In the genomic region with DNA sequence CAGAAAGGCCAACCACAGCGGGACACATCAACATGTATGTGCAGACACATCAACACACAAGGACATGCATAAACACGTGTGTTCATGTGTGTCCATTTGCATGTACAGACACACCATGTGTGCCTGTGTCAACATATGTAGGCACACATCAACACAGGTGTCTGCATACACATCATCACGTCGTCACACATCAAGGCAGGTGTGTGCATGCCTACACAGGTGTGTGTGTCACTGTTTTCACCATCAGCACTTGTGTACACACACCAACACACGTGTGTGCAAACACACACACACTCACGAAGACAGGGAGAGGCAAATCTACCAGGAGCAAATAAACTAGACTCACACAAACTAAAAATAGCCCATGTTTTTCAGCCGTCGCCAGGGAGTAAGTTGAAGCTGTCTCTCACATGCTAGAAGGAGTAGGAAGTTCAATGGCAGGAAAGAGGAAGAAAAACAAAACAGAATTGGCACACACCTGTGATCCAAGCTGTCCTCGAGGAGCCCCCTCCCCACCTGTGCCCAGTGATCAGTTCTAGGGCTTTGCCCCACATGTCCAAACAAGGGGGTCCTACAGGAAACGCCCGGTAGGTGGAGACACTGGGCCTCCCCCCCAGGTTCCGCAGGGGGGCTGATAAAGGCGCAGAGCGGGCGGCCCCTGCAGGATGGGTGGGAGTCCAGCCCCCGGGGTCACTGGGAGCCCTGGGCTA, we compare ENCODE assay signal across 13 cellular contexts. TPM values are rescaled to one million over a fixed set of nuclear protein-coding genes. Genes with fewer than 3 reads are reported as not detected.
DNase-seq lines count a peak whose midpoint lies in the region; ATAC-seq and TF ChIP-seq lines count a peak whose summit lies in the region.
"Had no signal": no experiment of that assay in that cellular context is flagged by ENCODE, and none has a peak within 500 bp of the region (broad histone marks: within the 10 kb centered on the region; RNA-seq: fewer than 3 reads in every experiment).

No MANE protein-coding gene starts in this region.

- in situ Hi-C loops in brain microvascular endothelial cell (cut with HindIII; ENCODE audit: low pct_ligation_motif_present, low sequenced_read_pairs): no loop called here

- H3K27ac ChIP-seq in BLaER1 treated with 17β-estradiol and CSF1 and Interleukin-3, amounts not matched to agents 10 nM and 100 nM: peak overlapping the region; percentile 3 to 76 (median 63); a peak in 19 of 22 replicates
- H3K27ac ChIP-seq in HL-60 (replicated peaks) (peak overlapping the region; percentile 31), brain microvascular endothelial cell (no peak overlapping the region)
- H3K27ac ChIP-seq: epithelial cell of prostate had no signal

- peak overlapping the region; percentile 73 to 93 (median 84) for H3K4me2 ChIP-seq in BLaER1 treated with 17β-estradiol and CSF1 and Interleukin-3, amounts not matched to agents 10 nM and 100 nM

- peak overlapping the region in 3 of 10 experiments; percentile 7 to 33 (median 17); a peak in 2 of 20 replicates for H3K4me3 ChIP-seq in BLaER1 treated with 17β-estradiol and CSF1 and Interleukin-3, amounts not matched to agents 10 nM and 100 nM
- H3K4me3 ChIP-seq in HL-60 (replicated peaks; ENCODE audit: insufficient read depth, low read length): no peak overlapping the region
- H3K4me3 ChIP-seq in brain microvascular endothelial cell (ENCODE audit: low read depth, low read length): no peak overlapping the region

- H3K9me3 ChIP-seq in BLaER1 treated with 17β-estradiol and CSF1 and Interleukin-3, amounts not matched to agents 10 nM and 100 nM (replicated peaks in 1 of 11): no peaks in the 10 kb centered on the region

- H4K20me1 ChIP-seq in BLaER1 treated with 17β-estradiol and CSF1 and Interleukin-3, amounts not matched to agents 10 nM and 100 nM: peaks cover 0 to 100% (median 91%) of the 10 kb centered on the region in 11 experiments; a peak in 16 of 22 replicates

- DNase-seq in HL-60 (ENCODE audit: low read depth in 1 of 2, low spot score in 1 of 2) (peak in 1 of 2 experiments; percentile 41), brain microvascular endothelial cell (no peak), myocyte (ENCODE audit: low read depth) (peak; percentile 50)
- no peak for DNase-seq in activated CD4-positive, CD25-positive, alpha-beta regulatory T cell (lab: John Stamatoyannopoulos, UW)
- DNase-seq in activated naive CD4-positive, alpha-beta T cell treated with anti-CD3 and anti-CD28 coated beads, Interleukin-2, amount 50 U/mL, for 16 hours: no peak
- DNase-seq: NCI-H1105, NCI-H774, T-cell had no signal

- ATAC-seq in GM19035 (IDR thresholded peaks at IDR 0.05; ENCODE audit: unreplicated experiment) (no peak), GM18868 (IDR thresholded peaks at IDR 0.05; ENCODE audit: unreplicated experiment) (no peak)
- ATAC-seq: stimulated activated effector memory CD8-positive, alpha-beta T cell treated with anti-CD3 and anti-CD28 coated beads, Interleukin-12 subunit alpha, Interleukin-12 subunit beta, amount 100 ng/mL, for 72 hours; T-cell had no signal

- no peaks in the 10 kb centered on the region for H3K27me3 ChIP-seq in BLaER1 treated with 17β-estradiol and CSF1 and Interleukin-3, amounts not matched to agents 10 nM and 100 nM
- no peaks in the 10 kb centered on the region for H3K27me3 ChIP-seq in HL-60 (ENCODE audit: insufficient read depth, poor library complexity, severe bottlenecking)
- no peaks in the 10 kb centered on the region for H3K27me3 ChIP-seq in brain microvascular endothelial cell (replicated peaks)

- H3K9ac ChIP-seq in BLaER1 treated with 17β-estradiol and CSF1 and Interleukin-3, amounts not matched to agents 10 nM and 100 nM: peak overlapping the region in 9 of 11 experiments; percentile 4 to 62 (median 51); a peak in 9 of 22 replicates

- peaks cover 10 to 94% (median 74%) of the 10 kb centered on the region in 11 experiments for H3K36me3 ChIP-seq in BLaER1 treated with 17β-estradiol and CSF1 and Interleukin-3, amounts not matched to agents 10 nM and 100 nM
- peaks cover 2% of the 10 kb centered on the region for H3K36me3 ChIP-seq in brain microvascular endothelial cell (replicated peaks)

- H3K4me1 ChIP-seq in BLaER1 treated with 17β-estradiol and CSF1 and Interleukin-3, amounts not matched to agents 10 nM and 100 nM: peaks cover 71 to 94% (median 84%) of the 10 kb centered on the region in 10 experiments

- no peak for TF ChIP-seq CTCF in HL-60 (IDR thresholded peaks at IDR 0.05; ENCODE audit: insufficient read depth, low read length)
- TF ChIP-seq CTCF in brain microvascular endothelial cell (IDR thresholded peaks at IDR 0.05; ENCODE audit: low read depth, low read length, missing control alignments): peak; percentile 45

RNA-seq across cellular contexts. Expression of a gene that starts 7.4 kb away (rescaled TPM):
- total RNA-seq in myocyte: 3.0 and 8.1 TPM in 2 replicates
- polyA plus RNA-seq in myocyte (2012): 12.4 TPM

RNA-seq across cellular contexts. Expression of a gene that starts 58.2 kb away (rescaled TPM):
- 1,389 and 1,606 TPM in 2 replicates for total RNA-seq in myocyte
- polyA plus RNA-seq in myocyte (2012): 1,588 TPM
